In the genomic region with DNA sequence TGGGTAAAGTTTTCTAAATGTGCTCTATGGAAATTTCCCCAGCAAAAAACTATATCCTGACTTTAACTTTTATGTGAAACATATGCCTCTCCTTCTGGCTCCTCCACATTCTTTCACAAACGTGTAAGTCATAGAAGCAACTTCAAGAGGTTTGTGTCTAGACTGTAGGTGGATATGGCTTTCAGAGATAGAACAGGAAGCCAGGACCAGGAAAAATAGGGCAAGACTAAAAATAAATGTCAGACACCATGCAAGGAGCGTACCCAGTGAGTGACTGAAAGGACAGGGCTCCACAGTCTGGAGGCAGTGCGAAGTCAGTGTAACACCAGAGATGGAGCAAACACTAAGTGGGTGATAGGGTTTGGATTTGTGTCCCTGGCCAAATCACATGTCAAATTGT, we compare ENCODE assay signal across 34 cellular contexts.
"Had no signal": no experiment of that assay in that cellular context is flagged by ENCODE, and none has a peak within 500 bp of the region (broad histone marks: within the 10 kb centered on the region; RNA-seq: fewer than 3 reads in every experiment).

No MANE protein-coding gene starts in this region.

- H3K4me1 ChIP-seq: adrenal gland, Peyer's patch had no signal

- DNase-seq: activated B cell treated with CpG ODN at 0.5 μM for 24 hours; activated CD4-positive, alpha-beta memory T cell treated with anti-CD3 and anti-CD28 coated beads for 36 hours; activated CD4-positive, alpha-beta T cell treated with anti-CD3 and anti-CD28 coated beads for 4 hours; activated CD4-positive, alpha-beta T cell treated with anti-CD3 and anti-CD28 coated beads, Interleukin-2, amount 50 U/mL, for 1 hour; activated CD4-positive, CD25-positive, alpha-beta regulatory T cell treated with anti-CD3 and anti-CD28 coated beads, Interleukin-2, amount 50 U/mL, for 72 hours; activated CD8-positive, alpha-beta memory T cell treated with anti-CD3 and anti-CD28 coated beads, Interleukin-2, amount 50 U/mL, for 4 hours; activated gamma-delta T cell treated with Interleukin-2 at 50 U/mL for 16 hours; activated naive CD4-positive, alpha-beta T cell treated with anti-CD3 and anti-CD28 coated beads for 36 hours; activated T-cell treated with anti-CD3 and anti-CD28 coated beads for 4 hours; activated T-cell treated with anti-CD3 and anti-CD28 coated beads, Interleukin-2, amount 50 U/mL, for 4 hours; adrenal gland; Kasumi-1; KG1; MG63; NCI-H1048; NCI-H1105 treated with DMSO at 0.1 percent for 48 hours; NCI-H1436; NCI-H1694; NCI-H1930; NCI-H2081 treated with DMSO at 0.1 percent for 48 hours; NCI-H345; NCI-H524 treated with DMSO at 0.1 percent for 48 hours; NK-92 treated with Interleukin-12 subunit alpha and Interleukin-12 subunit beta, amount 100 ng/mL, for 24 hours; PC-3; Peyer's patch; RPMI8226; SIG-M5; T-cell; T-helper 2 cell; T-helper 9 cell had no signal

- H3K4me3 ChIP-seq: adrenal gland, MG63, Peyer's patch had no signal

- H3K36me3 ChIP-seq: adrenal gland, MG63, Peyer's patch had no signal

- H3K27me3 ChIP-seq: adrenal gland, MG63, Peyer's patch had no signal

- H3K27ac ChIP-seq: adrenal gland, Peyer's patch, VCaP had no signal

- H3K9me3 ChIP-seq: adrenal gland, MG63, Peyer's patch had no signal

- FAIRE-seq: bronchial epithelial cell had no signal

- ATAC-seq: activated naive CD4-positive, alpha-beta T cell treated with anti-CD3 and anti-CD28 coated beads, Interleukin-2, amount 50 U/mL, for 72 hours; activated T-cell treated with anti-CD3 and anti-CD28 coated beads, Interleukin-2, amount 50 U/mL, for 4 hours; PC-3; SK-N-SH treated with all-trans-retinoic acid at 6 μM for 48 hours; T-cell had no signal
